In the genomic region with DNA sequence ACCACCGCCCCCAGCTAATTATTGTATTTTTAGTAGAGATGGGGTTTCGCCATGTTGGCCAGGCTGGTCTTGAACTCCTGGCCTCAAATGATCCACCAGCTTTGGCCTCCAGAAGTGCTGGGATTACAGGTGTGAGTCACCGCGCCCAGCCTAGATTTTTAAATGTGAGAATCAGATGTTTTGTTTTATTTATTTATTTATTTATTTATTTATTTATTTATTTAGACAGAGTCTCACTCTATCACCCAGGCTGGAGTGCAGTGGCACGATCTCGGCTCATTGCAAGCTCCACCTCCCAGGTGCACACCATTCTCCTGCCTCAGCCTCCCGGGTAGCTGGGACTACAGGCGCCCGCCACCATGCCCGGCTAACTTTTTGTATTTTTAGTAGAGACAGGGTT, we compare ENCODE assay signal across 1 cellular context.
TF ChIP-seq lines count a peak whose summit lies in the region.

No MANE protein-coding gene starts in this region.

TF ChIP-seq in HEK293, 187 proteins besides CTCF, POLR2A, EP300 and RAD21 (continued from another document):
- TF ChIP-seq ZNF664 (tag by site-specific recombination; IDR thresholded peaks at IDR 0.05), result peak; percentile 50; the same call in 1 of the 2 replicates
- TF ChIP-seq ZNF629 (tag by site-specific recombination; IDR thresholded peaks at IDR 0.05), result peak; percentile 34; the same call in 1 of the 2 replicates
- 0 out of 2 replicates have a peak, but pooled peaks have one; percentile 36 for TF ChIP-seq ZNF223 (tag by site-specific recombination; IDR thresholded peaks at IDR 0.05)
- TF ChIP-seq ZNF433 (tag by site-specific recombination; IDR thresholded peaks at IDR 0.05; ENCODE audit: low read depth), result peak; percentile 60; the same call in 1 of the 2 replicates
- TF ChIP-seq ZBTB8A (tag by site-specific recombination; IDR thresholded peaks at IDR 0.05), result peak; percentile 56
- TF ChIP-seq ZNF560 (tag by site-specific recombination; IDR thresholded peaks at IDR 0.05; ENCODE audit: borderline replicate concordance), result 0 out of 2 replicates have a peak, but pooled peaks have one; percentile 62
- TF ChIP-seq ZNF140 (tag by site-specific recombination; IDR thresholded peaks at IDR 0.05), result peak; percentile 49; the same call in 1 of the 2 replicates
- peak; percentile 61 for TF ChIP-seq REST (tag by site-specific recombination; IDR thresholded peaks at IDR 0.05)
- TF ChIP-seq ZBTB21 (tag by site-specific recombination; IDR thresholded peaks at IDR 0.05), result 0 out of 2 replicates have a peak, but pooled peaks have one; percentile 48
- peak; percentile 65 for TF ChIP-seq ZNF426 (tag by site-specific recombination; IDR thresholded peaks at IDR 0.05)
